In genomic region chr12:122990961-122991622, GRCh38 we compare ENCODE assay signal across 26 cellular contexts.
"Had no signal": no experiment of that assay in that cellular context is flagged by ENCODE, and none has a peak within 500 bp of the region (broad histone marks: within the 10 kb centered on the region; RNA-seq: fewer than 3 reads in every experiment).

No MANE protein-coding gene starts in this region.

- H3K27ac ChIP-seq: esophagus muscularis mucosa, foreskin keratinocyte, left lung, parathyroid adenoma, right atrium auricular region, thoracic aorta, uterus, WERI-Rb-1 had no signal

- ATAC-seq: activated CD4-positive, CD25-positive, alpha-beta regulatory T cell treated with anti-CD3 and anti-CD28 coated beads, Interleukin-2, amount 50 U/mL, for 24 hours; activated naive CD8-positive, alpha-beta T cell treated with anti-CD3 and anti-CD28 coated beads, Interleukin-2, amount 50 U/mL, for 24 hours; foreskin keratinocyte; left lung; mucosa of descending colon; stimulated activated naive CD8-positive, alpha-beta T cell treated with anti-CD3 and anti-CD28 coated beads, Interleukin-15, Interleukin-2, amounts not matched to agents 100 U/mL and 50 U/mL, for 24 hours; T-helper 17 cell had no signal

- H3K4me1 Mint-ChIP-seq: activated naive CD4-positive, alpha-beta T cell treated with anti-CD3 and anti-CD28 coated beads, Interleukin-2, amount 50 U/mL, for 24 hours; endodermal cell had no signal

- H3K27me3 Mint-ChIP-seq: activated naive CD4-positive, alpha-beta T cell treated with anti-CD3 and anti-CD28 coated beads, Interleukin-2, amount 50 U/mL, for 24 hours; activated naive CD8-positive, alpha-beta T cell treated with anti-CD3 and anti-CD28 coated beads, Interleukin-2, amount 50 U/mL, for 24 hours; T-helper 17 cell; type B pancreatic cell had no signal

- H3K4me3 ChIP-seq: esophagus muscularis mucosa, left lung, mucosa of descending colon, right atrium auricular region, thoracic aorta, uterus had no signal

- H3K27ac Mint-ChIP-seq: activated naive CD4-positive, alpha-beta T cell treated with anti-CD3 and anti-CD28 coated beads, Interleukin-2, amount 50 U/mL, for 24 hours; activated naive CD8-positive, alpha-beta T cell treated with anti-CD3 and anti-CD28 coated beads, Interleukin-2, amount 50 U/mL, for 24 hours; activated T-helper 1 cell treated with anti-CD3 and anti-CD28 coated beads, Interleukin-12 subunit alpha, Interleukin-12 subunit beta, Interleukin-2, Interleukin-4 antibody, amounts not matched to agents 30 ng/mL and 10 ng/mL and 1 ng/mL, durations not matched to agents 14 hours and 24 hours and 36 hours; endodermal cell; nephron progenitor cell; T-helper 17 cell; type B pancreatic cell had no signal

- H3K36me3 ChIP-seq: uterus had no signal

- H3K4me1 ChIP-seq: foreskin keratinocyte, left lung, parathyroid adenoma, uterus had no signal

- H3K9ac ChIP-seq: parathyroid adenoma had no signal

- H3K27me3 ChIP-seq: esophagus muscularis mucosa, foreskin keratinocyte, left lung, right atrium auricular region, uterus had no signal

- H2AFZ ChIP-seq: parathyroid adenoma had no signal

- H3K4me3 Mint-ChIP-seq: activated naive CD4-positive, alpha-beta T cell treated with anti-CD3 and anti-CD28 coated beads, Interleukin-2, amount 50 U/mL, for 24 hours; activated naive CD8-positive, alpha-beta T cell treated with anti-CD3 and anti-CD28 coated beads, Interleukin-2, amount 50 U/mL, for 24 hours; activated T-helper 1 cell treated with anti-CD3 and anti-CD28 coated beads, Interleukin-12 subunit alpha, Interleukin-12 subunit beta, Interleukin-2, Interleukin-4 antibody, amounts not matched to agents 30 ng/mL and 10 ng/mL and 1 ng/mL, durations not matched to agents 14 hours and 24 hours and 36 hours; endodermal cell; nephron progenitor cell; T-helper 17 cell; type B pancreatic cell had no signal

- H3K9me3 ChIP-seq: esophagus muscularis mucosa, left lung, mucosa of descending colon, right atrium auricular region, thoracic aorta, uterus had no signal

- DNase-seq: activated CD4-positive, alpha-beta T cell treated with anti-CD3 and anti-CD28 coated beads for 48 hours; activated CD4-positive, alpha-beta T cell treated with anti-CD3 and anti-CD28 coated beads, Interleukin-2, amount 50 U/mL, for 48 hours; activated CD8-positive, alpha-beta memory T cell treated with anti-CD3 and anti-CD28 coated beads for 24 hours; activated gamma-delta T cell; activated naive CD8-positive, alpha-beta T cell treated with anti-CD3 and anti-CD28 coated beads, Interleukin-2, amount 50 U/mL, for 24 hours; activated T-cell treated with anti-CD3 and anti-CD28 coated beads, Interleukin-2, amount 50 U/mL, for 1 hour; amygdala; caudate nucleus; endodermal cell; foreskin keratinocyte; nephron progenitor cell; stimulated activated naive CD8-positive, alpha-beta T cell treated with anti-CD3 and anti-CD28 coated beads, Interleukin-15, Interleukin-2, amounts not matched to agents 100 U/mL and 50 U/mL, for 24 hours; T-helper 17 cell; T1000; uterus; WERI-Rb-1 had no signal

- H3K9me3 Mint-ChIP-seq: activated naive CD4-positive, alpha-beta T cell treated with anti-CD3 and anti-CD28 coated beads, Interleukin-2, amount 50 U/mL, for 24 hours; activated naive CD8-positive, alpha-beta T cell treated with anti-CD3 and anti-CD28 coated beads, Interleukin-2, amount 50 U/mL, for 24 hours; activated T-helper 1 cell treated with anti-CD3 and anti-CD28 coated beads, Interleukin-12 subunit alpha, Interleukin-12 subunit beta, Interleukin-2, Interleukin-4 antibody, amounts not matched to agents 30 ng/mL and 10 ng/mL and 1 ng/mL, durations not matched to agents 14 hours and 24 hours and 36 hours; endodermal cell; nephron progenitor cell; type B pancreatic cell had no signal

- H3K36me3 Mint-ChIP-seq: type B pancreatic cell had no signal
